ENCODE assay signal across 1 cellular context in the genomic region with DNA sequence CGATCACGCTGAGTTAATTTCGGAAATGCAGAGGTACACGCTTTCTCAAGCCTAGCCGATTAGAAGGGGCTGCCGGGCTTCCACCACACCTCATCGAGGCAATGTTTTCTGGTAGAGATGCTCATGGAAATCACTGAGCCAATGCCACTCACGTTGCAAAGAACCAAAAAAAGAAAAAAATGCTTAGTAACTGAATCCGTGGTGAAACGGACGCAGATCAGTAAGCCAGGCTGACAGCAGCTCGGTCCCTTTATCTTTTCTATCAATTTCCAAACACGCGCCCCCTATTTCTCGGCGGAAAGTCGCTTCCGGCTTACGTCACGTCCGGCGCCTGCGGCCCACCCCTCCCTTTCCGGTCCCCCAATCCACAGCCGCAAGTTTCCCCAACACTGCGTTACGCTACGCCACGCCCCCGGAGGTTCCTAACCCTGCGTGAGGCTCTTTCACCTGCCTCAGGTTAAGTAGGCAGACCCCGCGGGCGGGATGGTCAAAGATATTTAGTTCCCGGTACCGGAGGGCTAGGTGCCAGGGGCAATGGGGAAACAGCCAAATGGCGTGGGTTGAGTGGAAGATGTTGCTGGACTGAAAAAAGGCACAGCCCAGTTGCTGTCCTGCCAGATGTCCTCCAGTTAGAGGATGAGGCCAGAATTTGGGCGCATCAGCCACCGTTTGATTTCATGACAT.
TF ChIP-seq lines count a peak whose summit lies in the region.

A gene with protein sequence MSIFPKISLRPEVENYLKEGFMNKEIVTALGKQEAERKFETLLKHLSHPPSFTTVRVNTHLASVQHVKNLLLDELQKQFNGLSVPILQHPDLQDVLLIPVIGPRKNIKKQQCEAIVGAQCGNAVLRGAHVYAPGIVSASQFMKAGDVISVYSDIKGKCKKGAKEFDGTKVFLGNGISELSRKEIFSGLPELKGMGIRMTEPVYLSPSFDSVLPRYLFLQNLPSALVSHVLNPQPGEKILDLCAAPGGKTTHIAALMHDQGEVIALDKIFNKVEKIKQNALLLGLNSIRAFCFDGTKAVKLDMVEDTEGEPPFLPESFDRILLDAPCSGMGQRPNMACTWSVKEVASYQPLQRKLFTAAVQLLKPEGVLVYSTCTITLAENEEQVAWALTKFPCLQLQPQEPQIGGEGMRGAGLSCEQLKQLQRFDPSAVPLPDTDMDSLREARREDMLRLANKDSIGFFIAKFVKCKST (minus strand): TSS at position 264 of the 684 bp plus-strand sequence. CDS start 384 bp downstream, outside the sequence.

TF ChIP-seq in K562, 482 proteins besides CTCF, POLR2A, EP300 and RAD21 (continued from another document and continues in another):
- TF ChIP-seq NEUROD1 (IDR thresholded peaks at IDR 0.05; ENCODE audit: borderline replicate concordance, low read depth, low read length, partially characterized antibody): no peak
- TF ChIP-seq DACH1 (IDR thresholded peaks at IDR 0.05; ENCODE audit: partially characterized antibody): no peak
- 0 out of 2 replicates have a peak, but pooled peaks have one; percentile 19 for TF ChIP-seq GATAD2A (IDR thresholded peaks at IDR 0.05)
- no peak for TF ChIP-seq ZNF77 (CRISPR knock-in tag; IDR thresholded peaks at IDR 0.05)
- peak; percentile 52 for TF ChIP-seq HDAC2 (IDR thresholded peaks at IDR 0.05)
- no peak for TF ChIP-seq CHD2 (IDR thresholded peaks at IDR 0.05; ENCODE audit: low read depth, low read length)
- no peak for TF ChIP-seq MTF1 (CRISPR knock-in tag; IDR thresholded peaks at IDR 0.05; ENCODE audit: borderline replicate concordance)
- TF ChIP-seq, protein P1, sequence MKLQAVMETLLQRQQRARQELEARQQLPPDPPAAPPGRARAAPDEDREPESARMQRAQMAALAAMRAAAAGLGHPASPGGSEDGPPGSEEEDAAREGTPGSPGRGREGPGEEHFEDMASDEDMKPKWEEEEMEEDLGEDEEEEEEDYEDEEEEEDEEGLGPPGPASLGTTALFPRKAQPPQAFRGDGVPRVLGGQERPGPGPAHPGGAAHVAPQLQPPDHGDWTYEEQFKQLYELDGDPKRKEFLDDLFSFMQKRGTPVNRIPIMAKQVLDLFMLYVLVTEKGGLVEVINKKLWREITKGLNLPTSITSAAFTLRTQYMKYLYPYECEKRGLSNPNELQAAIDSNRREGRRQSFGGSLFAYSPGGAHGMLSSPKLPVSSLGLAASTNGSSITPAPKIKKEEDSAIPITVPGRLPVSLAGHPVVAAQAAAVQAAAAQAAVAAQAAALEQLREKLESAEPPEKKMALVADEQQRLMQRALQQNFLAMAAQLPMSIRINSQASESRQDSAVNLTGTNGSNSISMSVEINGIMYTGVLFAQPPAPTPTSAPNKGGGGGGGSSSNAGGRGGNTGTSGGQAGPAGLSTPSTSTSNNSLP (IDR thresholded peaks at IDR 0.05; ENCODE audit: borderline replicate concordance, low read depth, low read length): no peak
- TF ChIP-seq SAP30 (IDR thresholded peaks at IDR 0.05; ENCODE audit: borderline replicate concordance, insufficient read depth, low read depth, low read length, poor library complexity, severe bottlenecking): peak; percentile 83
- no peak for TF ChIP-seq RBM14 (IDR thresholded peaks at IDR 0.05; ENCODE audit: borderline replicate concordance, insufficient read depth, low read depth, low read length)
- TF ChIP-seq, protein P2, sequence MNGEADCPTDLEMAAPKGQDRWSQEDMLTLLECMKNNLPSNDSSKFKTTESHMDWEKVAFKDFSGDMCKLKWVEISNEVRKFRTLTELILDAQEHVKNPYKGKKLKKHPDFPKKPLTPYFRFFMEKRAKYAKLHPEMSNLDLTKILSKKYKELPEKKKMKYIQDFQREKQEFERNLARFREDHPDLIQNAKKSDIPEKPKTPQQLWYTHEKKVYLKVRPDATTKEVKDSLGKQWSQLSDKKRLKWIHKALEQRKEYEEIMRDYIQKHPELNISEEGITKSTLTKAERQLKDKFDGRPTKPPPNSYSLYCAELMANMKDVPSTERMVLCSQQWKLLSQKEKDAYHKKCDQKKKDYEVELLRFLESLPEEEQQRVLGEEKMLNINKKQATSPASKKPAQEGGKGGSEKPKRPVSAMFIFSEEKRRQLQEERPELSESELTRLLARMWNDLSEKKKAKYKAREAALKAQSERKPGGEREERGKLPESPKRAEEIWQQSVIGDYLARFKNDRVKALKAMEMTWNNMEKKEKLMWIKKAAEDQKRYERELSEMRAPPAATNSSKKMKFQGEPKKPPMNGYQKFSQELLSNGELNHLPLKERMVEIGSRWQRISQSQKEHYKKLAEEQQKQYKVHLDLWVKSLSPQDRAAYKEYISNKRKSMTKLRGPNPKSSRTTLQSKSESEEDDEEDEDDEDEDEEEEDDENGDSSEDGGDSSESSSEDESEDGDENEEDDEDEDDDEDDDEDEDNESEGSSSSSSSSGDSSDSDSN (IDR thresholded peaks at IDR 0.05; ENCODE audit: borderline replicate concordance in 1 of 2, low read depth in 2 of 2, low read length in 2 of 2): 0 out of 4 replicates have a peak, but pooled peaks of 1 of the 2 experiments have one; percentile 39
- TF ChIP-seq FOXJ3 (CRISPR knock-in tag; IDR thresholded peaks at IDR 0.05): no peak
- no peak for TF ChIP-seq CBX8 (IDR thresholded peaks at IDR 0.05; ENCODE audit: borderline replicate concordance, extremely low read depth, low read depth, low read length, poor library complexity, severe bottlenecking)
- TF ChIP-seq SIN3B (IDR thresholded peaks at IDR 0.05; ENCODE audit: low read depth): peak; percentile 82
- TF ChIP-seq ZNF184 (CRISPR knock-in tag; IDR thresholded peaks at IDR 0.05): no peak
- no peak for TF ChIP-seq PCBP1 (IDR thresholded peaks at IDR 0.05; ENCODE audit: low read depth, low read length, poor library complexity, severe bottlenecking)
- TF ChIP-seq POLR2AphosphoS2 (IDR thresholded peaks at IDR 0.05; ENCODE audit: low read length): peak; percentile 86; the same call in 1 of the 2 replicates
- TF ChIP-seq MED1 (CRISPR knock-in tag; IDR thresholded peaks at IDR 0.05; ENCODE audit: borderline replicate concordance): no peak
- TF ChIP-seq BRD9 (IDR thresholded peaks at IDR 0.05; ENCODE audit: low read depth, partially characterized antibody): no peak
- peak; percentile 86 for TF ChIP-seq ATF7 (IDR thresholded peaks at IDR 0.05)
- TF ChIP-seq, protein P3, sequence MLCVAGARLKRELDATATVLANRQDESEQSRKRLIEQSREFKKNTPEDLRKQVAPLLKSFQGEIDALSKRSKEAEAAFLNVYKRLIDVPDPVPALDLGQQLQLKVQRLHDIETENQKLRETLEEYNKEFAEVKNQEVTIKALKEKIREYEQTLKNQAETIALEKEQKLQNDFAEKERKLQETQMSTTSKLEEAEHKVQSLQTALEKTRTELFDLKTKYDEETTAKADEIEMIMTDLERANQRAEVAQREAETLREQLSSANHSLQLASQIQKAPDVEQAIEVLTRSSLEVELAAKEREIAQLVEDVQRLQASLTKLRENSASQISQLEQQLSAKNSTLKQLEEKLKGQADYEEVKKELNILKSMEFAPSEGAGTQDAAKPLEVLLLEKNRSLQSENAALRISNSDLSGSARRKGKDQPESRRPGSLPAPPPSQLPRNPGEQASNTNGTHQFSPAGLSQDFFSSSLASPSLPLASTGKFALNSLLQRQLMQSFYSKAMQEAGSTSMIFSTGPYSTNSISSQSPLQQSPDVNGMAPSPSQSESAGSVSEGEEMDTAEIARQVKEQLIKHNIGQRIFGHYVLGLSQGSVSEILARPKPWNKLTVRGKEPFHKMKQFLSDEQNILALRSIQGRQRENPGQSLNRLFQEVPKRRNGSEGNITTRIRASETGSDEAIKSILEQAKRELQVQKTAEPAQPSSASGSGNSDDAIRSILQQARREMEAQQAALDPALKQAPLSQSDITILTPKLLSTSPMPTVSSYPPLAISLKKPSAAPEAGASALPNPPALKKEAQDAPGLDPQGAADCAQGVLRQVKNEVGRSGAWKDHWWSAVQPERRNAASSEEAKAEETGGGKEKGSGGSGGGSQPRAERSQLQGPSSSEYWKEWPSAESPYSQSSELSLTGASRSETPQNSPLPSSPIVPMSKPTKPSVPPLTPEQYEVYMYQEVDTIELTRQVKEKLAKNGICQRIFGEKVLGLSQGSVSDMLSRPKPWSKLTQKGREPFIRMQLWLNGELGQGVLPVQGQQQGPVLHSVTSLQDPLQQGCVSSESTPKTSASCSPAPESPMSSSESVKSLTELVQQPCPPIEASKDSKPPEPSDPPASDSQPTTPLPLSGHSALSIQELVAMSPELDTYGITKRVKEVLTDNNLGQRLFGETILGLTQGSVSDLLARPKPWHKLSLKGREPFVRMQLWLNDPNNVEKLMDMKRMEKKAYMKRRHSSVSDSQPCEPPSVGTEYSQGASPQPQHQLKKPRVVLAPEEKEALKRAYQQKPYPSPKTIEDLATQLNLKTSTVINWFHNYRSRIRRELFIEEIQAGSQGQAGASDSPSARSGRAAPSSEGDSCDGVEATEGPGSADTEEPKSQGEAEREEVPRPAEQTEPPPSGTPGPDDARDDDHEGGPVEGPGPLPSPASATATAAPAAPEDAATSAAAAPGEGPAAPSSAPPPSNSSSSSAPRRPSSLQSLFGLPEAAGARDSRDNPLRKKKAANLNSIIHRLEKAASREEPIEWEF (CRISPR knock-in tag; IDR thresholded peaks at IDR 0.05): no peak
- TF ChIP-seq ZNF212 (CRISPR knock-in tag; IDR thresholded peaks at IDR 0.05): no peak
- TF ChIP-seq BMI1 (IDR thresholded peaks at IDR 0.05; ENCODE audit: low read length): no peak
- no peak for TF ChIP-seq KDM2B (CRISPR knock-in tag; IDR thresholded peaks at IDR 0.05)
- TF ChIP-seq ZNF133 (CRISPR knock-in tag; IDR thresholded peaks at IDR 0.05): no peak
- no peak for TF ChIP-seq ZNF780A (CRISPR knock-in tag; IDR thresholded peaks at IDR 0.05)
- TF ChIP-seq, protein P4, sequence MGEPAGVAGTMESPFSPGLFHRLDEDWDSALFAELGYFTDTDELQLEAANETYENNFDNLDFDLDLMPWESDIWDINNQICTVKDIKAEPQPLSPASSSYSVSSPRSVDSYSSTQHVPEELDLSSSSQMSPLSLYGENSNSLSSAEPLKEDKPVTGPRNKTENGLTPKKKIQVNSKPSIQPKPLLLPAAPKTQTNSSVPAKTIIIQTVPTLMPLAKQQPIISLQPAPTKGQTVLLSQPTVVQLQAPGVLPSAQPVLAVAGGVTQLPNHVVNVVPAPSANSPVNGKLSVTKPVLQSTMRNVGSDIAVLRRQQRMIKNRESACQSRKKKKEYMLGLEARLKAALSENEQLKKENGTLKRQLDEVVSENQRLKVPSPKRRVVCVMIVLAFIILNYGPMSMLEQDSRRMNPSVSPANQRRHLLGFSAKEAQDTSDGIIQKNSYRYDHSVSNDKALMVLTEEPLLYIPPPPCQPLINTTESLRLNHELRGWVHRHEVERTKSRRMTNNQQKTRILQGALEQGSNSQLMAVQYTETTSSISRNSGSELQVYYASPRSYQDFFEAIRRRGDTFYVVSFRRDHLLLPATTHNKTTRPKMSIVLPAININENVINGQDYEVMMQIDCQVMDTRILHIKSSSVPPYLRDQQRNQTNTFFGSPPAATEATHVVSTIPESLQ (CRISPR knock-in tag; IDR thresholded peaks at IDR 0.05): no peak
- no peak for TF ChIP-seq PRPF4 (IDR thresholded peaks at IDR 0.05; ENCODE audit: insufficient read depth, low read depth, low read length, poor library complexity, severe bottlenecking)
- TF ChIP-seq KLF1 (tag; IDR thresholded peaks at IDR 0.05): no peak
- TF ChIP-seq, protein P5, sequence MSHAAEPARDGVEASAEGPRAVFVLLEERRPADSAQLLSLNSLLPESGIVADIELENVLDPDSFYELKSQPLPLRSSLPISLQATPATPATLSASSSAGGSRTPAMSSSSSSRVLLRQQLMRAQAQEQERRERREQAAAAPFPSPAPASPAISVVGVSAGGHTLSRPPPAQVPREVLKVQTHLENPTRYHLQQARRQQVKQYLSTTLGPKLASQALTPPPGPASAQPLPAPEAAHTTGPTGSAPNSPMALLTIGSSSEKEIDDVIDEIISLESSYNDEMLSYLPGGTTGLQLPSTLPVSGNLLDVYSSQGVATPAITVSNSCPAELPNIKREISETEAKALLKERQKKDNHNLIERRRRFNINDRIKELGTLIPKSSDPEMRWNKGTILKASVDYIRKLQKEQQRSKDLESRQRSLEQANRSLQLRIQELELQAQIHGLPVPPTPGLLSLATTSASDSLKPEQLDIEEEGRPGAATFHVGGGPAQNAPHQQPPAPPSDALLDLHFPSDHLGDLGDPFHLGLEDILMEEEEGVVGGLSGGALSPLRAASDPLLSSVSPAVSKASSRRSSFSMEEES (CRISPR knock-in tag; IDR thresholded peaks at IDR 0.05): no peak
- TF ChIP-seq RBM17 (IDR thresholded peaks at IDR 0.05; ENCODE audit: borderline replicate concordance, low read depth, low read length): no peak
- no peak for TF ChIP-seq ZNF717 (CRISPR knock-in tag; IDR thresholded peaks at IDR 0.05)
- TF ChIP-seq, protein P6, sequence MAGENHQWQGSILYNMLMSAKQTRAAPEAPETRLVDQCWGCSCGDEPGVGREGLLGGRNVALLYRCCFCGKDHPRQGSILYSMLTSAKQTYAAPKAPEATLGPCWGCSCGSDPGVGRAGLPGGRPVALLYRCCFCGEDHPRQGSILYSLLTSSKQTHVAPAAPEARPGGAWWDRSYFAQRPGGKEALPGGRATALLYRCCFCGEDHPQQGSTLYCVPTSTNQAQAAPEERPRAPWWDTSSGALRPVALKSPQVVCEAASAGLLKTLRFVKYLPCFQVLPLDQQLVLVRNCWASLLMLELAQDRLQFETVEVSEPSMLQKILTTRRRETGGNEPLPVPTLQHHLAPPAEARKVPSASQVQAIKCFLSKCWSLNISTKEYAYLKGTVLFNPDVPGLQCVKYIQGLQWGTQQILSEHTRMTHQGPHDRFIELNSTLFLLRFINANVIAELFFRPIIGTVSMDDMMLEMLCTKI (IDR thresholded peaks at IDR 0.05; ENCODE audit: partially characterized antibody): no peak
- peak; percentile 91 for TF ChIP-seq DIDO1 (tag; IDR thresholded peaks at IDR 0.05; ENCODE audit: low read depth)
- no peak for TF ChIP-seq COPS2 (conservative IDR thresholded peaks at IDR 0.05)
- TF ChIP-seq, protein P7, sequence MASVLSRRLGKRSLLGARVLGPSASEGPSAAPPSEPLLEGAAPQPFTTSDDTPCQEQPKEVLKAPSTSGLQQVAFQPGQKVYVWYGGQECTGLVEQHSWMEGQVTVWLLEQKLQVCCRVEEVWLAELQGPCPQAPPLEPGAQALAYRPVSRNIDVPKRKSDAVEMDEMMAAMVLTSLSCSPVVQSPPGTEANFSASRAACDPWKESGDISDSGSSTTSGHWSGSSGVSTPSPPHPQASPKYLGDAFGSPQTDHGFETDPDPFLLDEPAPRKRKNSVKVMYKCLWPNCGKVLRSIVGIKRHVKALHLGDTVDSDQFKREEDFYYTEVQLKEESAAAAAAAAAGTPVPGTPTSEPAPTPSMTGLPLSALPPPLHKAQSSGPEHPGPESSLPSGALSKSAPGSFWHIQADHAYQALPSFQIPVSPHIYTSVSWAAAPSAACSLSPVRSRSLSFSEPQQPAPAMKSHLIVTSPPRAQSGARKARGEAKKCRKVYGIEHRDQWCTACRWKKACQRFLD (CRISPR knock-in tag; IDR thresholded peaks at IDR 0.05): no peak
- TF ChIP-seq, protein P8, sequence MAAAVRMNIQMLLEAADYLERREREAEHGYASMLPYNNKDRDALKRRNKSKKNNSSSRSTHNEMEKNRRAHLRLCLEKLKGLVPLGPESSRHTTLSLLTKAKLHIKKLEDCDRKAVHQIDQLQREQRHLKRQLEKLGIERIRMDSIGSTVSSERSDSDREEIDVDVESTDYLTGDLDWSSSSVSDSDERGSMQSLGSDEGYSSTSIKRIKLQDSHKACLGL (CRISPR knock-in tag; IDR thresholded peaks at IDR 0.05; ENCODE audit: borderline replicate concordance, poor library complexity, severe bottlenecking): no peak
- TF ChIP-seq ATF1 (CRISPR knock-in tag; IDR thresholded peaks at IDR 0.05): peak; percentile 80
- peak; percentile 96 for TF ChIP-seq ATF1 (tag; IDR thresholded peaks at IDR 0.05)
- no peak for TF ChIP-seq THRAP3 (IDR thresholded peaks at IDR 0.05; ENCODE audit: borderline replicate concordance)
- TF ChIP-seq ZC3H8 (IDR thresholded peaks at IDR 0.05): no peak
- TF ChIP-seq ZNF384 (IDR thresholded peaks at IDR 0.05; ENCODE audit: low read depth, low read length): peak; percentile 39
- TF ChIP-seq CREBBP (IDR thresholded peaks at IDR 0.05; ENCODE audit: low read depth, low read length): no peak
